Comparison of ENCODE assay signal across 8 cellular contexts in the genomic region with DNA sequence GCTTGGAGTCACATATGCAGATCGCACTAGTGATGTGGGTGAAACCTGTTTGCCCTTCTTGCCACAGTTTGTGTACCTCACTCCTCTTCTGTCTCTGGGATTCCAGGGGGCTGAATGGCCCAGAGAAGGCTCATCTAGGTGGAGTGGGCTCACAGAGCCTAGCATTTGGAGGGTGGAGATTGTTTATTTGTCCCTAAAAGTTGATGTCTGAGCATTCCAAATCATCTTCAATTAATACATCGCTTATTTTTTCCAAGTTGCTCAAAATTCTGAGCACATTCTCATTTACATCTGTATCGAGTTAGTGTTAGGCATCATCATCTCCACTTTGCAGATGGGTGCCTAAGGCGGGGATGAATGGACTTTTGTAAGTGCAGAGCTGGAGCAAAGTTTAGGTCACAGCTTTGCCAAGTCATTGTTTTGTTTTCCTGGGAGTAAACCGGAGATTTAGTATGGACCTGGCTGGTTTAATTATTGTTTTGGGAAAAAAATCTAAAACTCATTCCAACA. TPM values are rescaled to one million over a fixed set of nuclear protein-coding genes. Genes with fewer than 3 reads are reported as not detected.
A peak's percentile ranks its signal among the peaks of the same experiment; 100 is the strongest.
DNase-seq lines count a peak whose midpoint lies in the region; ATAC-seq lines count a peak whose summit lies in the region.

No MANE protein-coding gene starts in this region.

- peaks cover 2% of the 10 kb centered on the region for H3K36me3 Mint-ChIP-seq in T-helper 17 cell (ENCODE audit: low read depth)

- H3K4me1 Mint-ChIP-seq in T-helper 17 cell = peaks cover 35% of the 10 kb centered on the region

- peak; percentile 70 for DNase-seq in ELR (ENCODE audit: low read depth)
- DNase-seq in T-helper 17 cell = no peak
- DNase-seq in foreskin melanocyte = peak; percentile 49
- no peak for DNase-seq in sciatic nerve (ENCODE audit: low spot score)
- DNase-seq in DMS53 treated with DMSO at 0.1 percent for 48 hours (lab: John Stamatoyannopoulos, UW; ENCODE audit: unreplicated experiment) = no peak
- no peak for DNase-seq in NK-92 (lab: John Stamatoyannopoulos, UW; ENCODE audit: unreplicated experiment)
- DNase-seq in effector CD4-positive, alpha-beta T cell = no peak

- H3K27me3 Mint-ChIP-seq in T-helper 17 cell = no peaks in the 10 kb centered on the region

- no peak overlapping the region for H3K4me3 Mint-ChIP-seq in T-helper 17 cell

- no peaks in the 10 kb centered on the region for H3K9me3 ChIP-seq in T-helper 17 cell (ENCODE audit: control insufficient read depth, low read length, poor library complexity, severe bottlenecking)

- H3K27ac Mint-ChIP-seq in T-helper 17 cell = peak overlapping the region; percentile 91

- ATAC-seq in T-helper 17 cell = no peak
- ATAC-seq in sciatic nerve = peak; percentile 45
- no peak for ATAC-seq in HG03196 (IDR thresholded peaks at IDR 0.05; ENCODE audit: unreplicated experiment)

- intact Hi-C loops in sciatic nerve (cut with DNase I) = no loop called here

RNA-seq across cellular contexts. Expression of gene ABL1, which starts 2.0 kb away (rescaled TPM):
- 10 to 100 TPM; 34.9 to 35.8 TPM for total RNA-seq in T-helper 17 cell
- total RNA-seq in sciatic nerve = 85.8 TPM

RNA-seq across cellular contexts. Expression of gene QRFP, which starts 59.6 kb away (rescaled TPM):
- not detected for total RNA-seq in T-helper 17 cell
- total RNA-seq in sciatic nerve = not detected

Comparison
In these comparisons a context has a peak if more than half of its experiments do, and no peak if none do; other contexts are left out.
1. DNase-seq: peak in ELR (single experiment) and foreskin melanocyte (single experiment); none in T-helper 17 cell (0 of 3), sciatic nerve (single experiment), DMS53 treated with DMSO at 0.1 percent for 48 hours (single experiment), NK-92 (single experiment) and effector CD4-positive, alpha-beta T cell (single experiment).